In genomic region chr6:43021270-43022047, GRCh38 we compare ENCODE assay signal across 8 cellular contexts.
DNase-seq lines count a peak whose midpoint lies in the region; ATAC-seq and TF ChIP-seq lines count a peak whose summit lies in the region.

TSS of gene RRP36 (plus strand) at chr6:43021623. CDS start at chr6:43021655, 32 bp downstream.

- peak; percentile 80 for DNase-seq in NCI-H345 (lab: John Stamatoyannopoulos, UW)
- peak; percentile 62 to 63 for DNase-seq in activated CD4-positive, alpha-beta T cell treated with anti-CD3 and anti-CD28 coated beads for 24 hours (ENCODE audit: low read depth in 2 of 2)
- peak; percentile 69 for DNase-seq in choroid plexus epithelial cell (ENCODE audit: low read depth)
- peak; percentile 78 for DNase-seq in kidney tubule cell (ENCODE audit: low spot score)
- peak; percentile 29 to 54 for DNase-seq in stimulated activated CD4-positive, alpha-beta T cell treated with anti-CD3 and anti-CD28 coated beads, Interleukin-1b, Interleukin-23, amount 100 ng/mL, for 1 hour (ENCODE audit: low read depth in 2 of 2)

- TF ChIP-seq CTCF in choroid plexus epithelial cell (conservative IDR thresholded peaks at IDR 0.05; ENCODE audit: low read depth, low read length) = no peak

- H3K4me3 ChIP-seq in choroid plexus epithelial cell (ENCODE audit: low read depth, low read length) = peak within 1 kb of the TSS; percentile 67

- ATAC-seq in GM18498 (IDR thresholded peaks at IDR 0.05; ENCODE audit: unreplicated experiment) (peak; percentile 89), HG03039 (IDR thresholded peaks at IDR 0.05; ENCODE audit: unreplicated experiment) (peak; percentile 62), HG03571 (IDR thresholded peaks at IDR 0.05; ENCODE audit: unreplicated experiment) (no peak)
